Comparison of ENCODE assay signal across 15 cellular contexts in the genomic region with DNA sequence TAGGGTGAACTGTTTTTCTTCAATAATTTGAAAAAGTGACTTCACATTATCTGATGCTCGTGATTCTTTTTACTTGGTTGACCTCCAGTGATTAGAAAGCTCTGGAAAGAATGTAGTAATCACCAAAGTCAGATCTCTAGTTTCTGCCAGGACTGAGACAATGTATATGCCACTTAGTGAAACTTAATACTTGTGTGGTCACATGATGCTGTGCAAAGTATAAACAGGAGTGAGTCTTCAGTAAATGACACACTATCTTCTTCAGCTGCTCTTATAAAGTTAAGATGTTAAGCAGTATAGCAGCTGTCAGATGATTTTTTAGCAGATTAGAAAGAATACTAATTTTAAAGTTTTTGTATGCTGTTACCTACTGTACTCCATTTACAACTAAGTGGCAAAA. TPM values are rescaled to one million over a fixed set of nuclear protein-coding genes. Genes with fewer than 3 reads are reported as not detected.
A peak's percentile ranks its signal among the peaks of the same experiment; 100 is the strongest.
DNase-seq lines count a peak whose midpoint lies in the region; ATAC-seq and TF ChIP-seq lines count a peak whose summit lies in the region.
"Had no signal": no experiment of that assay in that cellular context is flagged by ENCODE, and none has a peak within 500 bp of the region (broad histone marks: within the 10 kb centered on the region; RNA-seq: fewer than 3 reads in every experiment).

No MANE protein-coding gene starts in this region.

- H3K79me2 ChIP-seq in smooth muscle cell (ENCODE audit: low read depth): no peaks in the 10 kb centered on the region

- ATAC-seq in esophagus mucosa: no peak

- H2AFZ ChIP-seq in smooth muscle cell (ENCODE audit: low read depth): no peak overlapping the region

- H3F3A ChIP-seq in smooth muscle cell (ENCODE audit: low read depth): no peaks in the 10 kb centered on the region

- H3K27me3 Mint-ChIP-seq in HFFc6 (ENCODE audit: insufficient read depth) (peaks cover 7% of the 10 kb centered on the region; the same call in 1 of the 2 replicates), CD14-positive monocyte (ENCODE audit: low read depth in 3 of 3) (peaks cover 0 to 4% (median 0%) of the 10 kb centered on the region in 3 donors)

- H3K9me3 ChIP-seq in smooth muscle cell (replicated peaks; ENCODE audit: low read depth): no peaks in the 10 kb centered on the region
- H3K9me3 ChIP-seq: right atrium auricular region, testis had no signal

- no peak for TF ChIP-seq CTCF in HFFc6 (IDR thresholded peaks at IDR 0.05)
- no peak for TF ChIP-seq CTCF in epithelial cell of esophagus (IDR thresholded peaks at IDR 0.05; ENCODE audit: insufficient read depth, low read depth, low read length, missing control alignments)
- TF ChIP-seq CTCF in smooth muscle cell (IDR thresholded peaks at IDR 0.05; ENCODE audit: borderline replicate concordance, insufficient read depth, poor library complexity, severe bottlenecking): no peak
- no peak for TF ChIP-seq CTCF in CD14-positive monocyte (IDR thresholded peaks at IDR 0.05)

- H3K4me3 Mint-ChIP-seq in HFFc6 (no peak overlapping the region), CD14-positive monocyte (no peak overlapping the region)
- H3K4me3 Mint-ChIP-seq: mesothelial cell of epicardium had no signal

- no peak overlapping the region for H3K4me2 ChIP-seq in smooth muscle cell

- WGBS in smooth muscle cell (ENCODE audit: low lambda C conversion rate): 24% methylated on average over 1 of the region's 1 CpG

- no peak overlapping the region for H3K27ac Mint-ChIP-seq in HFFc6
- H3K27ac Mint-ChIP-seq in CD14-positive monocyte: no peak overlapping the region
- H3K27ac Mint-ChIP-seq: mesothelial cell of epicardium had no signal

- peaks cover 22% of the 10 kb centered on the region for H3K4me1 ChIP-seq in smooth muscle cell (ENCODE audit: low read depth)

- H3K9me3 Mint-ChIP-seq in HFFc6: no peaks in the 10 kb centered on the region
- H3K9me3 Mint-ChIP-seq in CD14-positive monocyte: peaks cover 0 to 9% (median 0%) of the 10 kb centered on the region in 7 donors
- H3K9me3 Mint-ChIP-seq: mesothelial cell of epicardium had no signal

- DNase-seq in HFFc6 (peak; percentile 23), OCI-M1 (lab: John Stamatoyannopoulos, UW) (peak; percentile 48), epithelial cell of esophagus (ENCODE audit: low read depth) (peak; percentile 30), smooth muscle cell (lab: John Stamatoyannopoulos, UW; ENCODE audit: unreplicated experiment) (no peak), iPS-NIHi11 (ENCODE audit: low spot score) (no peak), CD14-positive monocyte (ENCODE audit: low spot score) (no peak)
- DNase-seq: activated T-cell treated with anti-CD3 and anti-CD28 coated beads for 4 hours, Karpas-422, NCI-H345, SHP77, testis, WERI-Rb-1 had no signal

- H3K4me1 Mint-ChIP-seq in HFFc6 (ENCODE audit: low read depth): peaks cover 18% of the 10 kb centered on the region; the same call in 1 of the 2 replicates
- H3K4me1 Mint-ChIP-seq in CD14-positive monocyte: no peaks in the 10 kb centered on the region

- no peak overlapping the region for H3K4me3 ChIP-seq in epithelial cell of esophagus (ENCODE audit: low read length)
- no peak overlapping the region for H3K4me3 ChIP-seq in smooth muscle cell
- H3K4me3 ChIP-seq: right atrium auricular region, testis had no signal

- H3K27me3 ChIP-seq in smooth muscle cell (ENCODE audit: low read depth): no peaks in the 10 kb centered on the region
- H3K27me3 ChIP-seq: right atrium auricular region, testis had no signal

- no peak overlapping the region for H3K9ac ChIP-seq in smooth muscle cell (ENCODE audit: low read depth)

- intact Hi-C loops in CD14-positive monocyte (cut with micrococcal nuclease): no loop called here

- peak overlapping the region; percentile 21 for H3K27ac ChIP-seq in smooth muscle cell (ENCODE audit: low read depth)
- H3K27ac ChIP-seq: right atrium auricular region, testis, WERI-Rb-1 had no signal

- H4K20me1 ChIP-seq in smooth muscle cell (ENCODE audit: low read depth): no peaks in the 10 kb centered on the region

- peaks cover 5% of the 10 kb centered on the region for H3K36me3 ChIP-seq in smooth muscle cell (ENCODE audit: low read depth)
- H3K36me3 ChIP-seq: right atrium auricular region, WERI-Rb-1 had no signal

- H3K36me3 Mint-ChIP-seq in HFFc6 (ENCODE audit: low read depth) (no peaks in the 10 kb centered on the region), CD14-positive monocyte (no peaks in the 10 kb centered on the region)
- H3K36me3 Mint-ChIP-seq: mesothelial cell of epicardium had no signal

RNA-seq across cellular contexts. Expression of a gene that starts 17.2 kb away (rescaled TPM):
- not detected for total RNA-seq in HFFc6 (2021; fragmentation: NEBNext Ultra II Directional; extraction: Animal tissue kit (Norgen Biotek cat#: 25700))
- total RNA-seq in smooth muscle cell (105 and 127 TPM in 2 replicates), esophagus mucosa (1.0 TPM)
- polyA plus RNA-seq in smooth muscle cell (48.6 and 63.8 TPM in 2 replicates), CD14-positive monocyte (not detected)

Comparison
In these comparisons a context has a peak if more than half of its experiments do, and no peak if none do; other contexts are left out.
1. DNase-seq: peak in HFFc6 (single experiment), OCI-M1 (single experiment) and epithelial cell of esophagus (single experiment); none in smooth muscle cell (single experiment), iPS-NIHi11 (single experiment) and CD14-positive monocyte (single experiment).
2. RNA of a gene that starts 17.2 kb away (total RNA-seq): 105 to 127 TPM in smooth muscle cell; 1.0 TPM in esophagus mucosa (single experiment) and not detected in HFFc6; every median in the first group is over 10 times any median in the second.